16 cellular contexts compared by ENCODE assay signal in the genomic region with DNA sequence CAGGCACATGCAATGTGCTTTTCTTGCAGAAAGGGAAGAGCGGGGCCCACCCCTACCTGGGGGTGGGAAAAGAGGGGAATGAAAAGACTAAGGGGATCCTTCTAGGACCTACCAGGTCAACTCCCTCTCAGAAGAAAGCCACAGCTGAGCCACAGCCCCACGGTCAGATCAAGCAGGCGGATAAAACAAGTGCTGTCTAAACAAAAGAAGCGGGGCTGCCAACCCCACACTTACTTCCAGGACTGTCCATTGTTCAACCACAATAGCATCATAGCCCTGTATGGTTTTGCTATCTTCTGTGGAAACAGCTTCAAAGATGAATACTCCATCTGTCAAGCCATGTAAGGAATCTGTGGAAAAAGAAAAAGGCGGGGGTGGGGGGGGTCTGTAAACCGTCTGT.
DNase-seq lines count a peak whose midpoint lies in the region; ATAC-seq and TF ChIP-seq lines count a peak whose summit lies in the region.
"Had no signal": no experiment of that assay in that cellular context is flagged by ENCODE, and none has a peak within 500 bp of the region (broad histone marks: within the 10 kb centered on the region; RNA-seq: fewer than 3 reads in every experiment).

No MANE protein-coding gene starts in this region.

- no peak for DNase-seq in stimulated activated naive CD8-positive, alpha-beta T cell treated with anti-CD3 and anti-CD28 coated beads, Interleukin-15, Interleukin-2, amounts not matched to agents 100 U/mL and 50 U/mL, for 24 hours
- DNase-seq in cardiac fibroblast (ENCODE audit: low read depth in 2 of 2) (peak; percentile 19 to 55), myocyte (ENCODE audit: low read depth) (peak; percentile 63), Kasumi-1 (lab: John Stamatoyannopoulos, UW) (no peak), C1 segment of cervical spinal cord (lab: John Stamatoyannopoulos, UW) (no peak), KG1 (lab: John Stamatoyannopoulos, UW) (no peak)
- DNase-seq: activated B cell treated with CpG ODN at 0.5 μM for 24 hours, Calu3, colonic mucosa, erythroblast, kidney glomerular epithelial cell, mucosa of descending colon, T-helper 1 cell had no signal

- no peaks in the 10 kb centered on the region for H3K27me3 Mint-ChIP-seq in stimulated activated naive CD8-positive, alpha-beta T cell treated with anti-CD3 and anti-CD28 coated beads, Interleukin-15, Interleukin-2, amounts not matched to agents 100 ng/mL and 50 ng/mL, for 24 hours
- H3K27me3 Mint-ChIP-seq: activated B cell treated with CpG ODN at 0.5 μM for 24 hours had no signal

- TF ChIP-seq CTCF in cardiac fibroblast (IDR thresholded peaks at IDR 0.05; ENCODE audit: low read depth, low read length): no peak

- peaks cover 65% of the 10 kb centered on the region for H3K36me3 Mint-ChIP-seq in stimulated activated naive CD8-positive, alpha-beta T cell treated with anti-CD3 and anti-CD28 coated beads, Interleukin-15, Interleukin-2, amounts not matched to agents 100 ng/mL and 50 ng/mL, for 24 hours (ENCODE audit: low read depth)

- no peaks in the 10 kb centered on the region for H3K9me3 Mint-ChIP-seq in stimulated activated naive CD8-positive, alpha-beta T cell treated with anti-CD3 and anti-CD28 coated beads, Interleukin-15, Interleukin-2, amounts not matched to agents 100 ng/mL and 50 ng/mL, for 24 hours
- H3K9me3 Mint-ChIP-seq: activated B cell treated with CpG ODN at 0.5 μM for 24 hours had no signal

- no peak for ATAC-seq in stimulated activated naive CD8-positive, alpha-beta T cell treated with anti-CD3 and anti-CD28 coated beads, Interleukin-15, Interleukin-2, amounts not matched to agents 100 U/mL and 50 U/mL, for 24 hours
- no peak for ATAC-seq in HG02571 (IDR thresholded peaks at IDR 0.05; ENCODE audit: unreplicated experiment)
- ATAC-seq: HCT116, mucosa of descending colon had no signal

- H3K4me1 Mint-ChIP-seq in stimulated activated naive CD8-positive, alpha-beta T cell treated with anti-CD3 and anti-CD28 coated beads, Interleukin-15, Interleukin-2, amounts not matched to agents 100 ng/mL and 50 ng/mL, for 24 hours (ENCODE audit: low read depth): peaks cover 23% of the 10 kb centered on the region

- peak overlapping the region; percentile 29 for H3K27ac Mint-ChIP-seq in stimulated activated naive CD8-positive, alpha-beta T cell treated with anti-CD3 and anti-CD28 coated beads, Interleukin-15, Interleukin-2, amounts not matched to agents 100 ng/mL and 50 ng/mL, for 24 hours

- no peak overlapping the region for H3K4me3 ChIP-seq in cardiac fibroblast (replicated peaks in 1 of 2; ENCODE audit: low read depth in 2 of 2, low read length in 2 of 2)
- H3K4me3 ChIP-seq: colonic mucosa, mucosa of descending colon had no signal

- no peak overlapping the region for H3K4me3 Mint-ChIP-seq in stimulated activated naive CD8-positive, alpha-beta T cell treated with anti-CD3 and anti-CD28 coated beads, Interleukin-15, Interleukin-2, amounts not matched to agents 100 ng/mL and 50 ng/mL, for 24 hours
- H3K4me3 Mint-ChIP-seq: activated B cell treated with CpG ODN at 0.5 μM for 24 hours had no signal

Comparison
In these comparisons a context has a peak if more than half of its experiments do, and no peak if none do; other contexts are left out.
1. DNase-seq: peak in cardiac fibroblast (2 of 2) and myocyte (single experiment); none in stimulated activated naive CD8-positive, alpha-beta T cell treated with anti-CD3 and anti-CD28 coated beads, Interleukin-15, Interleukin-2, amounts not matched to agents 100 U/mL and 50 U/mL, for 24 hours (single experiment), Kasumi-1 (0 of 2), C1 segment of cervical spinal cord (0 of 14) and KG1 (single experiment).